Comparison of ENCODE assay signal across 8 cellular contexts in the genomic region with DNA sequence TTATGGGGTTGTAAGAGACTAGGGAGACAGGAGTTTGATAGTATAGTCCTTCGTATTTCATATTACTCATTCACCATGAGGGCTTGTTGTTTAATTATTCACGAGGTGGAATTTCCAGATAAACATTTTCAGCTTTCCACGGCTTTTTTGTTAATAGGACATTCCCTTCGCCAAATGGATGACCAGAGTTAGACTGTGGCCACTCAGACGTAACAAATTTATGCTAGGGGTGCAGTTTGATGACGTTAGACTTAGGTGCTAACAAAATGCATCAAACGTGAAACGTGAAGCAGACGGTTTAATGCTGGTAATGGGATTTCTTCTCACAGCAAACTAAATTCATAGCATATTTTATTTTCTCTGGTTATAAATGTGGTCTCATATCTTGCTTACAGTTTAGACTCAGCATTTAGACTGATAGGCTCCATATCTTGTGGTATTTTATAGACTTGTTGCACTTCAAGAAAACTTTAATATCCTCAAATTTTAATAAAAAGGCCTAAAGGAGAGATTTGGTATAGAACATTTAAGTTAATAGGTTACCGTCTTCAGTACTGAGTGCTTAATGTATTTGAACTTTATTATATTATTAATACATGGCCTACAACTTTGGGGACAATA. TPM values are rescaled to one million over a fixed set of nuclear protein-coding genes. Genes with fewer than 3 reads are reported as not detected.
DNase-seq lines count a peak whose midpoint lies in the region; ATAC-seq, FAIRE-seq and TF ChIP-seq lines count a peak whose summit lies in the region.

No MANE protein-coding gene starts in this region.

- 13% methylated on average over 10 of the region's 10 CpGs for WGBS in SK-N-SH (ENCODE audit: low lambda C conversion rate)
- WGBS in esophagus squamous epithelium, 2 donors, result 17 to 22% methylated on average over 10 of the region's 10 CpGs
- WGBS in smooth muscle cell (ENCODE audit: low lambda C conversion rate), result 26% methylated on average over 10 of the region's 10 CpGs

- H4K20me1 ChIP-seq in SK-N-SH (ENCODE audit: insufficient read depth) (peaks cover 70% of the 10 kb centered on the region), smooth muscle cell (ENCODE audit: low read depth) (peaks cover 72% of the 10 kb centered on the region)

- no peak for TF ChIP-seq POLR2A in esophagus squamous epithelium (IDR thresholded peaks at IDR 0.05)

- peak; percentile 27 for DNase-seq in SK-N-SH
- peak; percentile 71 for DNase-seq in RCC 7860 (ENCODE audit: low spot score)
- no peak for DNase-seq in esophagus squamous epithelium (lab: John Stamatoyannopoulos, UW)
- DNase-seq in smooth muscle cell (lab: John Stamatoyannopoulos, UW; ENCODE audit: unreplicated experiment), result no peak
- DNase-seq in activated effector memory CD4-positive, alpha-beta T cell treated with Interleukin-2 at 50 U/mL for 16 hours, result no peak

- no peak for ATAC-seq in SK-N-SH treated with all-trans-retinoic acid at 6 μM for 48 hours
- ATAC-seq in HG03139 (IDR thresholded peaks at IDR 0.05; ENCODE audit: unreplicated experiment), result no peak
- ATAC-seq in HG03039 (IDR thresholded peaks at IDR 0.05; ENCODE audit: unreplicated experiment), result no peak

- peak overlapping the region; percentile 94; the same call in 1 of the 2 replicates for H3K9ac ChIP-seq in SK-N-SH
- peak overlapping the region; percentile 95 for H3K9ac ChIP-seq in smooth muscle cell (ENCODE audit: low read depth)

- H3F3A ChIP-seq in SK-N-SH (replicated peaks; ENCODE audit: insufficient read depth), result peaks cover 25% of the 10 kb centered on the region
- H3F3A ChIP-seq in smooth muscle cell (ENCODE audit: low read depth), result peaks cover 13% of the 10 kb centered on the region

- peak; percentile 86 for FAIRE-seq in RCC 7860 (lab: Jason Lieb, UNC)

- H3K27me3 ChIP-seq in SK-N-SH (ENCODE audit: insufficient read depth) (no peaks in the 10 kb centered on the region), esophagus squamous epithelium (no peaks in the 10 kb centered on the region), smooth muscle cell (ENCODE audit: low read depth) (no peaks in the 10 kb centered on the region)

- H3K9me3 ChIP-seq in SK-N-SH (no peaks in the 10 kb centered on the region), esophagus squamous epithelium (no peaks in the 10 kb centered on the region), smooth muscle cell (replicated peaks; ENCODE audit: low read depth) (no peaks in the 10 kb centered on the region)

- H3K27ac ChIP-seq in SK-N-SH (ENCODE audit: low read depth in 2 of 2, low read length in 1 of 2), result peak overlapping the region in 1 of 2 experiments; percentile 95; a peak in 2 of 4 replicates
- H3K27ac ChIP-seq in esophagus squamous epithelium, result peak overlapping the region in 1 of 4 donors; percentile 97
- H3K27ac ChIP-seq in smooth muscle cell (ENCODE audit: low read depth), result peak overlapping the region; percentile 98

- H3K9me2 ChIP-seq in SK-N-SH, result no peaks in the 10 kb centered on the region

- intact Hi-C loops in esophagus squamous epithelium (cut with DNase I), result no loop called here

- H2AFZ ChIP-seq in SK-N-SH (ENCODE audit: low read depth) (no peak overlapping the region), smooth muscle cell (ENCODE audit: low read depth) (no peak overlapping the region)

- peaks cover 32 to 51% of the 10 kb centered on the region in 2 experiments for H3K36me3 ChIP-seq in SK-N-SH (replicated peaks in 1 of 2; ENCODE audit: control insufficient read depth in 1 of 2, insufficient read depth in 2 of 2, low read length in 1 of 2)
- peaks cover 0 to 41% (median 6%) of the 10 kb centered on the region in 3 donors for H3K36me3 ChIP-seq in esophagus squamous epithelium
- H3K36me3 ChIP-seq in smooth muscle cell (ENCODE audit: low read depth), result no peaks in the 10 kb centered on the region

- TF ChIP-seq CTCF in SK-N-SH (IDR thresholded peaks at IDR 0.05) (no peak), esophagus squamous epithelium (IDR thresholded peaks at IDR 0.05) (no peak), smooth muscle cell (IDR thresholded peaks at IDR 0.05; ENCODE audit: borderline replicate concordance, insufficient read depth, poor library complexity, severe bottlenecking) (no peak)

- H3K4me2 ChIP-seq in SK-N-SH (peak overlapping the region; percentile 86), smooth muscle cell (peak overlapping the region; percentile 96)

- peaks cover 15 to 19% of the 10 kb centered on the region in 2 experiments; a peak in 3 of 4 replicates for H3K4me1 ChIP-seq in SK-N-SH (ENCODE audit: control insufficient read depth in 1 of 2, insufficient read depth in 2 of 2, low read depth in 1 of 2, low read length in 1 of 2)
- peaks cover 0 to 73% (median 24%) of the 10 kb centered on the region in 3 donors for H3K4me1 ChIP-seq in esophagus squamous epithelium
- peaks cover 20% of the 10 kb centered on the region for H3K4me1 ChIP-seq in smooth muscle cell (ENCODE audit: low read depth)

- H3K4me3 ChIP-seq in SK-N-SH (ENCODE audit: low read depth in 2 of 2, low read length in 1 of 2) (peak overlapping the region; percentile 76 to 98), esophagus squamous epithelium (peak overlapping the region in 3 of 4 donors; percentile 76 to 98 (median 91)), smooth muscle cell (peak overlapping the region; percentile 98)

- POLR2A ChIA-PET in SK-N-SH (lab: Yijun Ruan, JAX), result no interaction called here

- TF ChIP-seq RAD21 in SK-N-SH (IDR thresholded peaks at IDR 0.05; ENCODE audit: low read length), result no peak

- TF ChIP-seq EP300 in SK-N-SH (IDR thresholded peaks at IDR 0.05; ENCODE audit: borderline replicate concordance in 1 of 2, low read depth in 1 of 2, low read length in 1 of 2), result no peak

- H3K79me2 ChIP-seq in SK-N-SH (ENCODE audit: insufficient read depth) (peaks cover 73% of the 10 kb centered on the region), smooth muscle cell (ENCODE audit: low read depth) (peaks cover 68% of the 10 kb centered on the region)

- CTCF ChIA-PET in SK-N-SH (lab: Yijun Ruan, JAX), result interaction anchor here (0.6 kb wide), 1 partner anchor 29 kb away, joined by 4 read pairs; no protein-coding TSS in a partner anchor

TF ChIP-seq in SK-N-SH, 30 proteins besides CTCF, POLR2A, EP300 and RAD21 (continues in another document):
- TF ChIP-seq MAX (IDR thresholded peaks at IDR 0.05; ENCODE audit: low read depth) (no peak), FOSL2 (IDR thresholded peaks at IDR 0.05; ENCODE audit: borderline replicate concordance, low read depth) (no peak), MXI1 (IDR thresholded peaks at IDR 0.05; ENCODE audit: low read depth, low read length) (no peak), IRF3 (IDR thresholded peaks at IDR 0.05; ENCODE audit: low read depth, low read length) (no peak), CHD2 (IDR thresholded peaks at IDR 0.05; ENCODE audit: low read length, partially characterized antibody) (no peak), TAF1 (IDR thresholded peaks at IDR 0.05; ENCODE audit: borderline replicate concordance, low read depth, low read length) (no peak), TEAD4 (IDR thresholded peaks at IDR 0.05; ENCODE audit: borderline replicate concordance, insufficient read depth) (no peak), FOXJ3 (CRISPR knock-in tag; IDR thresholded peaks at IDR 0.05) (no peak)

TF ChIP-seq in SK-N-SH treated with all-trans-retinoic acid at 6 μM for 48 hours, 23 proteins besides CTCF, POLR2A, EP300 and RAD21 (continues in another document):
- TF ChIP-seq ZC3H10 (CRISPR knock-in tag; IDR thresholded peaks at IDR 0.05) (no peak), ZNF8 (CRISPR knock-in tag; IDR thresholded peaks at IDR 0.05) (no peak), PPARA (CRISPR knock-in tag; IDR thresholded peaks at IDR 0.05; ENCODE audit: borderline replicate concordance) (no peak), ESRRG (CRISPR knock-in tag; IDR thresholded peaks at IDR 0.05) (no peak), TOX (CRISPR knock-in tag; IDR thresholded peaks at IDR 0.05; ENCODE audit: borderline replicate concordance) (no peak), ISL1 (CRISPR knock-in tag; IDR thresholded peaks at IDR 0.05) (no peak), ZNF70 (CRISPR knock-in tag; IDR thresholded peaks at IDR 0.05) (no peak), GLIS3 (CRISPR knock-in tag; IDR thresholded peaks at IDR 0.05) (no peak), OSR1 (CRISPR knock-in tag; IDR thresholded peaks at IDR 0.05) (no peak), BACH2 (CRISPR knock-in tag; IDR thresholded peaks at IDR 0.05; ENCODE audit: borderline replicate concordance) (no peak), CSDC2 (CRISPR knock-in tag; IDR thresholded peaks at IDR 0.05) (no peak)
- TF ChIP-seq, protein P1, sequence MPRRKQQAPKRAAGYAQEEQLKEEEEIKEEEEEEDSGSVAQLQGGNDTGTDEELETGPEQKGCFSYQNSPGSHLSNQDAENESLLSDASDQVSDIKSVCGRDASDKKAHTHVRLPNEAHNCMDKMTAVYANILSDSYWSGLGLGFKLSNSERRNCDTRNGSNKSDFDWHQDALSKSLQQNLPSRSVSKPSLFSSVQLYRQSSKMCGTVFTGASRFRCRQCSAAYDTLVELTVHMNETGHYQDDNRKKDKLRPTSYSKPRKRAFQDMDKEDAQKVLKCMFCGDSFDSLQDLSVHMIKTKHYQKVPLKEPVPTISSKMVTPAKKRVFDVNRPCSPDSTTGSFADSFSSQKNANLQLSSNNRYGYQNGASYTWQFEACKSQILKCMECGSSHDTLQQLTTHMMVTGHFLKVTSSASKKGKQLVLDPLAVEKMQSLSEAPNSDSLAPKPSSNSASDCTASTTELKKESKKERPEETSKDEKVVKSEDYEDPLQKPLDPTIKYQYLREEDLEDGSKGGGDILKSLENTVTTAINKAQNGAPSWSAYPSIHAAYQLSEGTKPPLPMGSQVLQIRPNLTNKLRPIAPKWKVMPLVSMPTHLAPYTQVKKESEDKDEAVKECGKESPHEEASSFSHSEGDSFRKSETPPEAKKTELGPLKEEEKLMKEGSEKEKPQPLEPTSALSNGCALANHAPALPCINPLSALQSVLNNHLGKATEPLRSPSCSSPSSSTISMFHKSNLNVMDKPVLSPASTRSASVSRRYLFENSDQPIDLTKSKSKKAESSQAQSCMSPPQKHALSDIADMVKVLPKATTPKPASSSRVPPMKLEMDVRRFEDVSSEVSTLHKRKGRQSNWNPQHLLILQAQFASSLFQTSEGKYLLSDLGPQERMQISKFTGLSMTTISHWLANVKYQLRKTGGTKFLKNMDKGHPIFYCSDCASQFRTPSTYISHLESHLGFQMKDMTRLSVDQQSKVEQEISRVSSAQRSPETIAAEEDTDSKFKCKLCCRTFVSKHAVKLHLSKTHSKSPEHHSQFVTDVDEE (CRISPR knock-in tag; IDR thresholded peaks at IDR 0.05), result no peak

RNA-seq across cellular contexts. Expression of gene DHX9, which starts 2.3 kb away (rescaled TPM):
- polyA plus RNA-seq in SK-N-SH (2012; rRNA removed) (145 and 170 TPM in 2 replicates), smooth muscle cell (65.4 and 69.5 TPM in 2 replicates)
- 158 and 160 TPM in 2 replicates for polyA plus RNA-seq in SK-N-SH (2012; cell fraction: cytosol; rRNA removed)
- 131 and 175 TPM in 2 replicates for polyA plus RNA-seq in SK-N-SH (2012; cell fraction: nucleus; rRNA removed)
- total RNA-seq in esophagus squamous epithelium (100 to 1,000 TPM in 1 of 4 donors, 10 to 100 TPM in 3; 50.5 to 110 (median 81.2) TPM), smooth muscle cell (99.2 and 138 TPM in 2 replicates)

RNA-seq across cellular contexts. Expression of gene NPL, which starts 51.9 kb away (rescaled TPM):
- polyA plus RNA-seq in SK-N-SH (2012; rRNA removed) (1.5 and 2.5 TPM in 2 replicates), smooth muscle cell (1.4 and 2.3 TPM in 2 replicates)
- 1.6 and 1.7 TPM in 2 replicates for polyA plus RNA-seq in SK-N-SH (2012; cell fraction: cytosol; rRNA removed)
- polyA plus RNA-seq in SK-N-SH (2012; cell fraction: nucleus; rRNA removed), result 3.5 and 3.8 TPM in 2 replicates
- total RNA-seq in esophagus squamous epithelium (10 to 100 TPM in 3 of 4 donors, 1 to 10 TPM in 1; 7.8 to 16.2 (median 12.6) TPM), smooth muscle cell (1.3 and 2.1 TPM in 2 replicates)

Comparison
In these comparisons a context has a peak if more than half of its experiments do, and no peak if none do; other contexts are left out.
1. DNase-seq: peak in SK-N-SH (single experiment) and RCC 7860 (single experiment); none in esophagus squamous epithelium (single experiment), smooth muscle cell (single experiment) and activated effector memory CD4-positive, alpha-beta T cell treated with Interleukin-2 at 50 U/mL for 16 hours (single experiment).
2. Peak in every context shown above with its lines, with median percentiles within 50 percentile points of each other: H3K4me3 ChIP-seq.